ENCODE assay signal across 16 cellular contexts in the genomic region with DNA sequence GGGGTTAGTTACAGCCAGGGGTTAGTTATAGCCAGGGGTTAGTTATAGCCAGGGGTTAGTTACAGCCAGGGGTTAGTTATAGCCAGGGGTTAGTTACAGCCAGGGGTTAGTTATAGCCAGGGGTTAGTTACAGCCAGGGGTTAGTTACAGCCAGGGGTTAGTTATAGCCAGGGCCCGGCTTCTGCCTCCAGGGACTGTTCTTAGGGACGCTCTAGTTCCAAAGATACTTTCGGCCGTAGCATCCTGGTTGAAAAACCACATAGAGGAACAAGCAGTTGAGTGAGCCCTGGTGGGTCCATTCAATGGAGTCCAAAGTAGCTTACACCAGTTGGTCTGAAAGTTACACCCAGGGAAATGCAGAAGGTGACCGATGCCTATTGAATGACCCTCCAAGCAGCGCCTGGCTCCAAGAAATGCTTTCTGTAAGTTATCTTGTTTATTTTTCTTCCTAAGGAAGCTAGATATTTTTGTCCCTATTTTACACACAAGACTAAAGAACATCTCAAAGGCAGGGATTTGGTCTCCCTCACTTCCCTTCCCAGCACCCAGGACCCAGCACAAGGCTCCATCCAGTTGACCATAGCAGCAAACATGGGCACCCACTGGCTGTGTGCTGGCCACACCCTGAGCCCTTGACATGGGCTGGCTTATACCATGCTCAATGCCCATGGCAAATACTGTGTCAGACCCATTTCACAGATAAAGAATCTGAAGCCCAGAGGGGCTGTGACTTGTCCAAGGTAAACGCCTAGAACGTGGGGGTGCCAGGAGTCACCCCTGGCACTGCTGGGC. TPM values are rescaled to one million over a fixed set of nuclear protein-coding genes. Genes with fewer than 3 reads are reported as not detected.
DNase-seq lines count a peak whose midpoint lies in the region; ATAC-seq, FAIRE-seq and TF ChIP-seq lines count a peak whose summit lies in the region.
"Had no signal": no experiment of that assay in that cellular context is flagged by ENCODE, and none has a peak within 500 bp of the region (broad histone marks: within the 10 kb centered on the region; RNA-seq: fewer than 3 reads in every experiment).

No MANE protein-coding gene starts in this region.

- H3K4me1 ChIP-seq in BLaER1 treated with 17β-estradiol and CSF1 and Interleukin-3, amounts not matched to agents 10 nM and 100 nM = peaks cover 4 to 50% (median 35%) of the 10 kb centered on the region in 10 experiments; a peak in 18 of 20 replicates
- peaks cover 47% of the 10 kb centered on the region for H3K4me1 ChIP-seq in astrocyte (ENCODE audit: insufficient read depth, low read length)

- H3K36me3 Mint-ChIP-seq in astrocyte (ENCODE audit: low read depth, unreplicated experiment) = no peaks in the 10 kb centered on the region
- no peaks in the 10 kb centered on the region for H3K36me3 Mint-ChIP-seq in activated naive CD4-positive, alpha-beta T cell treated with anti-CD3 and anti-CD28 coated beads, Interleukin-2, amount 10 ng/mL, durations not matched to agents 7 days and 5 days
- no peaks in the 10 kb centered on the region for H3K36me3 Mint-ChIP-seq in nephron progenitor cell (ENCODE audit: low read depth)
- H3K36me3 Mint-ChIP-seq: natural killer cell treated with Interleukin-12 subunit alpha and Interleukin-12 subunit beta and Interleukin-15 and Interleukin-18, amount 100 ng/mL, for 72 hours had no signal

- no peak overlapping the region for H3K4me3 ChIP-seq in BLaER1 treated with 17β-estradiol and CSF1 and Interleukin-3, amounts not matched to agents 10 nM and 100 nM
- H3K4me3 ChIP-seq in astrocyte (ENCODE audit: insufficient read depth, low read depth, low read length) = no peak overlapping the region

- TF ChIP-seq CTCF in astrocyte (IDR thresholded peaks at IDR 0.05; ENCODE audit: insufficient read depth, low read depth, low read length) (no peak), nephron progenitor cell (IDR thresholded peaks at IDR 0.05) (no peak)

- H3K9me3 Mint-ChIP-seq in astrocyte (ENCODE audit: unreplicated experiment) (no peaks in the 10 kb centered on the region), nephron progenitor cell (no peaks in the 10 kb centered on the region)
- no peaks in the 10 kb centered on the region for H3K9me3 Mint-ChIP-seq in activated naive CD4-positive, alpha-beta T cell treated with anti-CD3 and anti-CD28 coated beads, Interleukin-2, amount 10 ng/mL, durations not matched to agents 7 days and 5 days
- H3K9me3 Mint-ChIP-seq: effector memory CD8-positive, alpha-beta T cell; natural killer cell treated with Interleukin-12 subunit alpha and Interleukin-12 subunit beta and Interleukin-15 and Interleukin-18, amount 100 ng/mL, for 72 hours had no signal

- H3K27me3 Mint-ChIP-seq in astrocyte (ENCODE audit: low read depth, unreplicated experiment) = peaks cover 43% of the 10 kb centered on the region
- peaks cover 20% of the 10 kb centered on the region for H3K27me3 Mint-ChIP-seq in activated naive CD4-positive, alpha-beta T cell treated with anti-CD3 and anti-CD28 coated beads, Interleukin-2, amount 10 ng/mL, durations not matched to agents 7 days and 5 days
- H3K27me3 Mint-ChIP-seq in nephron progenitor cell (ENCODE audit: low read depth, poor library complexity) = peaks cover 21% of the 10 kb centered on the region

- no peak overlapping the region for H2AFZ ChIP-seq in astrocyte (ENCODE audit: low read depth, low read length)

- intact Hi-C loops in Right ventricle myocardium superior (cut with DNase I) = no loop called here
- intact Hi-C loops in posterior vena cava (cut with DNase I) = loop anchor here in 1 of 2 donors (5.0 kb wide), 1 partner anchor 50 kb away; a partner anchor contains a TSS

- no peaks in the 10 kb centered on the region for H3K9me3 ChIP-seq in BLaER1 treated with 17β-estradiol and CSF1 and Interleukin-3, amounts not matched to agents 10 nM and 100 nM (replicated peaks in 1 of 11)
- no peaks in the 10 kb centered on the region for H3K9me3 ChIP-seq in astrocyte (ENCODE audit: insufficient read depth, low read depth, low read length)

- H3K27ac ChIP-seq in BLaER1 treated with 17β-estradiol and CSF1 and Interleukin-3, amounts not matched to agents 10 nM and 100 nM = no peak overlapping the region
- peak overlapping the region; percentile 93 for H3K27ac ChIP-seq in astrocyte (ENCODE audit: low read depth, low read length)

- H3K36me3 ChIP-seq in BLaER1 treated with 17β-estradiol and CSF1 and Interleukin-3, amounts not matched to agents 10 nM and 100 nM = no peaks in the 10 kb centered on the region
- H3K36me3 ChIP-seq in astrocyte (ENCODE audit: insufficient read depth, low read length) = no peaks in the 10 kb centered on the region

- peak overlapping the region in 7 of 11 experiments; percentile 1 to 36 (median 15); a peak in 6 of 22 replicates for H3K4me2 ChIP-seq in BLaER1 treated with 17β-estradiol and CSF1 and Interleukin-3, amounts not matched to agents 10 nM and 100 nM
- H3K4me2 ChIP-seq in astrocyte (ENCODE audit: low read length) = peak overlapping the region; percentile 72

- no peaks in the 10 kb centered on the region for H3K79me2 ChIP-seq in astrocyte (ENCODE audit: insufficient read depth, low read length)

- no peak overlapping the region for H3K27ac Mint-ChIP-seq in astrocyte (ENCODE audit: unreplicated experiment)
- H3K27ac Mint-ChIP-seq in activated naive CD4-positive, alpha-beta T cell treated with anti-CD3 and anti-CD28 coated beads, Interleukin-2, amount 10 ng/mL, durations not matched to agents 7 days and 5 days = no peak overlapping the region
- H3K27ac Mint-ChIP-seq in nephron progenitor cell = no peak overlapping the region
- H3K27ac Mint-ChIP-seq: natural killer cell treated with Interleukin-12 subunit alpha and Interleukin-12 subunit beta and Interleukin-15 and Interleukin-18, amount 100 ng/mL, for 72 hours had no signal

- no peak overlapping the region for H3K4me3 Mint-ChIP-seq in astrocyte (ENCODE audit: unreplicated experiment)
- no peak overlapping the region for H3K4me3 Mint-ChIP-seq in activated naive CD4-positive, alpha-beta T cell treated with anti-CD3 and anti-CD28 coated beads, Interleukin-2, amount 10 ng/mL, durations not matched to agents 7 days and 5 days
- no peak overlapping the region for H3K4me3 Mint-ChIP-seq in nephron progenitor cell
- H3K4me3 Mint-ChIP-seq: effector memory CD8-positive, alpha-beta T cell; natural killer cell treated with Interleukin-12 subunit alpha and Interleukin-12 subunit beta and Interleukin-15 and Interleukin-18, amount 100 ng/mL, for 72 hours had no signal

- FAIRE-seq in astrocyte (lab: Jason Lieb, UNC) = no peak
- FAIRE-seq: D721Med, H1 had no signal

- H3K27me3 ChIP-seq in BLaER1 treated with 17β-estradiol and CSF1 and Interleukin-3, amounts not matched to agents 10 nM and 100 nM = no peaks in the 10 kb centered on the region
- H3K27me3 ChIP-seq in astrocyte (ENCODE audit: insufficient read depth, low read length) = peaks cover under 1% of the 10 kb centered on the region

- peaks cover 4% of the 10 kb centered on the region for H3K4me1 Mint-ChIP-seq in astrocyte (ENCODE audit: low read depth, unreplicated experiment)
- H3K4me1 Mint-ChIP-seq in activated naive CD4-positive, alpha-beta T cell treated with anti-CD3 and anti-CD28 coated beads, Interleukin-2, amount 10 ng/mL, durations not matched to agents 7 days and 5 days = no peaks in the 10 kb centered on the region
- H3K4me1 Mint-ChIP-seq in nephron progenitor cell = peaks cover 66% of the 10 kb centered on the region

- no peak overlapping the region for H3K9ac ChIP-seq in BLaER1 treated with 17β-estradiol and CSF1 and Interleukin-3, amounts not matched to agents 10 nM and 100 nM
- H3K9ac ChIP-seq in astrocyte (ENCODE audit: low read length) = peak overlapping the region; percentile 80

- DNase-seq in astrocyte (ENCODE audit: low read depth) (no peak), Right ventricle myocardium superior (peak; percentile 30), posterior vena cava (ENCODE audit: low spot score) (peak; percentile 30), NCI-H2171 treated with DMSO at 0.1 percent for 48 hours (lab: John Stamatoyannopoulos, UW) (no peak), nephron progenitor cell (no peak), NCI-H345 treated with DMSO at 0.1 percent for 48 hours (lab: John Stamatoyannopoulos, UW; ENCODE audit: unreplicated experiment) (no peak)
- DNase-seq in activated naive CD4-positive, alpha-beta T cell treated with anti-CD3 and anti-CD28 coated beads, Interleukin-2, amount 10 ng/mL, durations not matched to agents 7 days and 5 days = no peak
- DNase-seq: activated gamma-delta T cell; effector memory CD8-positive, alpha-beta T cell; KBM-7; NCI-H2029 treated with DMSO at 0.1 percent for 48 hours; NCI-H774 had no signal

- CTCF ChIA-PET in activated naive CD4-positive, alpha-beta T cell treated with anti-CD3 and anti-CD28 coated beads, Interleukin-2, amount 10 ng/mL, durations not matched to agents 7 days and 5 days (lab: Charles Lee) = interaction anchor here (0.5 kb wide), 1 partner anchor 21 kb away, joined by 3 read pairs; no protein-coding TSS in a partner anchor

- no peak for ATAC-seq in Right ventricle myocardium superior (ENCODE audit: poor library complexity)
- ATAC-seq: effector memory CD8-positive, alpha-beta T cell; natural killer cell treated with Interleukin-12 subunit alpha and Interleukin-12 subunit beta and Interleukin-15 and Interleukin-18, amount 100 ng/mL, for 72 hours had no signal

- H4K20me1 ChIP-seq in BLaER1 treated with 17β-estradiol and CSF1 and Interleukin-3, amounts not matched to agents 10 nM and 100 nM = no peaks in the 10 kb centered on the region; a peak in 2 of 22 replicates
- no peaks in the 10 kb centered on the region for H4K20me1 ChIP-seq in astrocyte (ENCODE audit: insufficient read depth, low read length)

RNA-seq across cellular contexts. Expression of a gene that starts 49.7 kb away (rescaled TPM):
- total RNA-seq in astrocyte (0.26 and 0.36 TPM in 2 replicates), Right ventricle myocardium superior (1.3 TPM), posterior vena cava (10 to 100 TPM in 1 of 2 donors, 1 to 10 TPM in 1; 9.8 to 12.7 TPM)
- total RNA-seq: natural killer cell treated with Interleukin-12 subunit alpha and Interleukin-12 subunit beta and Interleukin-15 and Interleukin-18, amount 100 ng/mL, for 72 hours had no signal

Comparison
In these comparisons a context has a peak if more than half of its experiments do, and no peak if none do; other contexts are left out.
1. DNase-seq: peak in Right ventricle myocardium superior (single experiment) and posterior vena cava (single experiment); none in astrocyte (single experiment), NCI-H2171 treated with DMSO at 0.1 percent for 48 hours (single experiment), activated naive CD4-positive, alpha-beta T cell treated with anti-CD3 and anti-CD28 coated beads, Interleukin-2, amount 10 ng/mL, durations not matched to agents 7 days and 5 days (single experiment), nephron progenitor cell (single experiment) and NCI-H345 treated with DMSO at 0.1 percent for 48 hours (single experiment).